In genomic region chr20:46559685-46560440, GRCh38 we compare ENCODE assay signal across 1 cellular context.
TF ChIP-seq lines count a peak whose summit lies in the region.

No MANE protein-coding gene starts in this region.

TF ChIP-seq in IMR-90, 13 proteins besides CTCF, POLR2A, EP300 and RAD21 (continued from another document):
- TF ChIP-seq CHD1 (IDR thresholded peaks at IDR 0.05; ENCODE audit: low read depth, low read length) (no peak), MAFK (IDR thresholded peaks at IDR 0.05; ENCODE audit: low read depth, low read length) (no peak)
